ENCODE assay signal across 8 cellular contexts in genomic region chr6:28105286-28105685, GRCh38. TPM values are rescaled to one million over a fixed set of nuclear protein-coding genes. Genes with fewer than 3 reads are reported as not detected.
A peak's percentile ranks its signal among the peaks of the same experiment; 100 is the strongest.
DNase-seq lines count a peak whose midpoint lies in the region; ATAC-seq and TF ChIP-seq lines count a peak whose summit lies in the region.

No MANE protein-coding gene starts in this region.

- H3K4me3 Mint-ChIP-seq in nephron progenitor cell = peak overlapping the region; percentile 89

- peak; percentile 46 for DNase-seq in ELR (ENCODE audit: low read depth)
- peak; percentile 21 for DNase-seq in SK-MEL-5 (ENCODE audit: low read depth, low spot score)
- DNase-seq in epithelial cell of prostate (ENCODE audit: low read depth, low spot score) = no peak
- no peak for DNase-seq in nephron progenitor cell
- DNase-seq in NCI-H128 (lab: John Stamatoyannopoulos, UW; ENCODE audit: unreplicated experiment) = no peak

- in situ Hi-C loops in SK-MEL-5 (cut with HindIII; ENCODE audit: low pct_unique_long_range_greater_than_20kb, low sequenced_read_pairs) = no loop called here

- H3K27ac Mint-ChIP-seq in nephron progenitor cell = no peak overlapping the region

- no peak for TF ChIP-seq CTCF in nephron progenitor cell (IDR thresholded peaks at IDR 0.05)

- H3K4me1 Mint-ChIP-seq in nephron progenitor cell = peaks cover 5% of the 10 kb centered on the region

- H3K9me3 Mint-ChIP-seq in nephron progenitor cell = peaks cover 15% of the 10 kb centered on the region

- peak; percentile 26 for ATAC-seq in HG02642 (IDR thresholded peaks at IDR 0.05; ENCODE audit: poor library complexity, unreplicated experiment)
- no peak for ATAC-seq in GM19397 (IDR thresholded peaks at IDR 0.05; ENCODE audit: unreplicated experiment)
- ATAC-seq in HG03378 (IDR thresholded peaks at IDR 0.05; ENCODE audit: unreplicated experiment) = no peak

- peak overlapping the region; percentile 72 for H3K27ac ChIP-seq in epithelial cell of prostate

- peaks cover 60% of the 10 kb centered on the region for H3K27me3 Mint-ChIP-seq in nephron progenitor cell (ENCODE audit: low read depth, poor library complexity)

- H3K36me3 Mint-ChIP-seq in nephron progenitor cell (ENCODE audit: low read depth) = no peaks in the 10 kb centered on the region

RNA-seq across cellular contexts. Expression of gene ZSCAN16, which starts 19.1 kb away (rescaled TPM):
- 1.7 and 2.1 TPM in 2 replicates for total RNA-seq in SK-MEL-5 (2014; rRNA removed; shearing (Covaris generic))
- 0.27 and 0.51 TPM in 2 replicates for polyA plus RNA-seq in SK-MEL-5 (2015; cell fraction: cytosol; rRNA removed)
- 5.4 and 7.5 TPM in 2 replicates for polyA plus RNA-seq in SK-MEL-5 (2015; cell fraction: nucleus; rRNA removed)

RNA-seq across cellular contexts. Expression of gene ZNF165, which starts 24.9 kb away (rescaled TPM):
- 0.19 and 0.37 TPM in 2 replicates for total RNA-seq in SK-MEL-5 (2014; rRNA removed; shearing (Covaris generic))
- polyA plus RNA-seq in SK-MEL-5 (2015; cell fraction: cytosol; rRNA removed) = 0.18 and 0.38 TPM in 2 replicates
- polyA plus RNA-seq in SK-MEL-5 (2015; cell fraction: nucleus; rRNA removed) = 1.2 and 1.5 TPM in 2 replicates

RNA-seq across cellular contexts. Expression of gene ZKSCAN8, which starts 36.4 kb away (rescaled TPM):
- total RNA-seq in SK-MEL-5 (2014; rRNA removed; shearing (Covaris generic)) = 12.7 and 12.9 TPM in 2 replicates
- polyA plus RNA-seq in SK-MEL-5 (2015; cell fraction: cytosol; rRNA removed) = 4.2 and 9.6 TPM in 2 replicates
- polyA plus RNA-seq in SK-MEL-5 (2015; cell fraction: nucleus; rRNA removed) = 53.3 and 63.1 TPM in 2 replicates

Comparison
In these comparisons a context has a peak if more than half of its experiments do, and no peak if none do; other contexts are left out.
1. DNase-seq: peak in ELR (single experiment) and SK-MEL-5 (single experiment); none in epithelial cell of prostate (single experiment), nephron progenitor cell (single experiment) and NCI-H128 (single experiment).